23 cellular contexts compared by ENCODE assay signal in the genomic region with DNA sequence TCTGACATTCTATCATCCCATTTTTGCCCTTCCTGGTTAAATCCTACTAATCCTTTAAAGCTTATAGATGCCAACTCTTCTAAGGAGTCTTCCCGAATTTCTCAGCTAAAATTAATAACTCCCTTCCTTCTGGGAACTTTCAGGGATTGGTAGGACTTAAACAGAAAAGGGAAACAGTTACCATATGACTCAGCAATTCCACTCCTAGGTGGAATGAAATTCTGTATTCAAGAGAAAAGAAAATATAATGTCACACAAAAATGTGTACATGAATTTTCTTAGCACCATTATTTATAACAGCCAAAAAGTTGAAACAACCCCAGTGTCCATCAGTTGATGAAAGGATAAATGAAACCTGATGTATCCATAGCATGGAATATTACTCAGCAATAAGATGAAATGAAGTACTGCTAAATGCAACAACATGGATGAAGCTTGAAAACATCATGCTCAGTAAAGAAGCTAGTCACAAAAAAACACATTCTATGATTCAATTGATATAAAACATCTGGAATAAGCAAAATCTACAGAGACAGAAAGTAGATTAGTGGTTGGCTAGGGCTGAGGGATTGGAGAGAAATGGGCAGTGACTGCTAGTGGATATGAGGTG.
DNase-seq lines count a peak whose midpoint lies in the region; ATAC-seq lines count a peak whose summit lies in the region.
"Had no signal": no experiment of that assay in that cellular context is flagged by ENCODE, and none has a peak within 500 bp of the region (broad histone marks: within the 10 kb centered on the region; RNA-seq: fewer than 3 reads in every experiment).

No MANE protein-coding gene starts in this region.

- peaks cover 8% of the 10 kb centered on the region for H3K4me1 Mint-ChIP-seq in stimulated activated naive CD8-positive, alpha-beta T cell treated with anti-CD3 and anti-CD28 coated beads, Interleukin-15, Interleukin-2, amounts not matched to agents 100 ng/mL and 50 ng/mL, for 24 hours (ENCODE audit: low read depth)
- peaks cover 0 to 11% of the 10 kb centered on the region in 2 donors for H3K4me1 Mint-ChIP-seq in effector memory CD8-positive, alpha-beta T cell (ENCODE audit: low read depth in 2 of 2)
- H3K4me1 Mint-ChIP-seq: activated CD4-positive, alpha-beta memory T cell treated with anti-CD3 and anti-CD28 coated beads, Interleukin-2, amount 10 ng/mL, durations not matched to agents 7 days and 5 days had no signal

- DNase-seq in stimulated activated naive CD8-positive, alpha-beta T cell treated with anti-CD3 and anti-CD28 coated beads, Interleukin-15, Interleukin-2, amounts not matched to agents 100 U/mL and 50 U/mL, for 24 hours: no peak
- DNase-seq in adipocyte (ENCODE audit: low read depth): peak; percentile 36
- peak; percentile 59 for DNase-seq in fibroblast of peridontal ligament (ENCODE audit: extremely low read depth)
- no peak for DNase-seq in effector memory CD8-positive, alpha-beta T cell
- no peak for DNase-seq in D341Med (ENCODE audit: low spot score)
- DNase-seq: activated CD4-positive, alpha-beta memory T cell treated with anti-CD3 and anti-CD28 coated beads, Interleukin-2, amount 10 ng/mL, durations not matched to agents 7 days and 5 days; activated CD4-positive, CD25-positive, alpha-beta regulatory T cell; amygdala; CD4-positive, alpha-beta T cell; kidney; NCI-H1105; NCI-H2029 treated with DMSO at 0.1 percent for 48 hours; NCI-H345; NCI-H774; nucleus accumbens; stimulated activated CD4-positive, alpha-beta T cell treated with anti-CD3 and anti-CD28 coated beads, Interleukin-4, amount 100 ng/mL, for 24 hours; stomach; T1000; trophoblast cell had no signal

- H3K27me3 Mint-ChIP-seq in stimulated activated naive CD8-positive, alpha-beta T cell treated with anti-CD3 and anti-CD28 coated beads, Interleukin-15, Interleukin-2, amounts not matched to agents 100 ng/mL and 50 ng/mL, for 24 hours: no peaks in the 10 kb centered on the region
- H3K27me3 Mint-ChIP-seq in effector memory CD8-positive, alpha-beta T cell: no peaks in the 10 kb centered on the region
- H3K27me3 Mint-ChIP-seq: activated CD4-positive, alpha-beta memory T cell treated with anti-CD3 and anti-CD28 coated beads, Interleukin-2, amount 10 ng/mL, durations not matched to agents 7 days and 5 days; CD4-positive, alpha-beta T cell had no signal

- no peak overlapping the region for H3K4me3 Mint-ChIP-seq in stimulated activated naive CD8-positive, alpha-beta T cell treated with anti-CD3 and anti-CD28 coated beads, Interleukin-15, Interleukin-2, amounts not matched to agents 100 ng/mL and 50 ng/mL, for 24 hours
- H3K4me3 Mint-ChIP-seq in effector memory CD8-positive, alpha-beta T cell: no peak overlapping the region
- H3K4me3 Mint-ChIP-seq: activated CD4-positive, alpha-beta memory T cell treated with anti-CD3 and anti-CD28 coated beads, Interleukin-2, amount 10 ng/mL, durations not matched to agents 7 days and 5 days; CD4-positive, alpha-beta T cell had no signal

- no peak overlapping the region for H3K9ac ChIP-seq in adipocyte (ENCODE audit: low read length)

- H3K9me3 ChIP-seq in adipocyte (ENCODE audit: control insufficient read depth, low read length): no peaks in the 10 kb centered on the region

- ATAC-seq in stimulated activated naive CD8-positive, alpha-beta T cell treated with anti-CD3 and anti-CD28 coated beads, Interleukin-15, Interleukin-2, amounts not matched to agents 100 U/mL and 50 U/mL, for 24 hours: no peak
- ATAC-seq in GM21526 (IDR thresholded peaks at IDR 0.05; ENCODE audit: low FRiP score, unreplicated experiment) (no peak), GM21390 (IDR thresholded peaks at IDR 0.05; ENCODE audit: unreplicated experiment) (no peak)
- no peak for ATAC-seq in effector memory CD8-positive, alpha-beta T cell (replicated peaks)

- no peaks in the 10 kb centered on the region for H3K27me3 ChIP-seq in adipocyte (replicated peaks; ENCODE audit: control insufficient read depth, insufficient read depth, low read length)
- H3K27me3 ChIP-seq: stomach had no signal

- H3K36me3 Mint-ChIP-seq in stimulated activated naive CD8-positive, alpha-beta T cell treated with anti-CD3 and anti-CD28 coated beads, Interleukin-15, Interleukin-2, amounts not matched to agents 100 ng/mL and 50 ng/mL, for 24 hours (ENCODE audit: low read depth): peaks cover 16% of the 10 kb centered on the region
- H3K36me3 Mint-ChIP-seq in effector memory CD8-positive, alpha-beta T cell (ENCODE audit: insufficient read depth): peaks cover 6% of the 10 kb centered on the region

- H3K4me1 ChIP-seq in adipocyte (ENCODE audit: control insufficient read depth, insufficient read depth, low read length): peaks cover 6% of the 10 kb centered on the region

- H3K9me3 Mint-ChIP-seq in stimulated activated naive CD8-positive, alpha-beta T cell treated with anti-CD3 and anti-CD28 coated beads, Interleukin-15, Interleukin-2, amounts not matched to agents 100 ng/mL and 50 ng/mL, for 24 hours: peaks cover 9% of the 10 kb centered on the region
- H3K9me3 Mint-ChIP-seq in effector memory CD8-positive, alpha-beta T cell: no peaks in the 10 kb centered on the region

- H3K27ac Mint-ChIP-seq in stimulated activated naive CD8-positive, alpha-beta T cell treated with anti-CD3 and anti-CD28 coated beads, Interleukin-15, Interleukin-2, amounts not matched to agents 100 ng/mL and 50 ng/mL, for 24 hours: peak overlapping the region; percentile 26
- H3K27ac Mint-ChIP-seq in effector memory CD8-positive, alpha-beta T cell: no peak overlapping the region
- H3K27ac Mint-ChIP-seq: activated CD4-positive, alpha-beta memory T cell treated with anti-CD3 and anti-CD28 coated beads, Interleukin-2, amount 10 ng/mL, durations not matched to agents 7 days and 5 days; CD4-positive, alpha-beta T cell had no signal

- no peak overlapping the region for H3K4me3 ChIP-seq in adipocyte (ENCODE audit: low read length)
- H3K4me3 ChIP-seq: lung, stomach had no signal

- no peaks in the 10 kb centered on the region for H3K36me3 ChIP-seq in adipocyte (ENCODE audit: control insufficient read depth, insufficient read depth, low read length, severe bottlenecking)
- H3K36me3 ChIP-seq: stomach had no signal

Comparison
In these comparisons a context has a peak if more than half of its experiments do, and no peak if none do; other contexts are left out.
1. DNase-seq: peak in adipocyte (single experiment) and fibroblast of peridontal ligament (single experiment); none in stimulated activated naive CD8-positive, alpha-beta T cell treated with anti-CD3 and anti-CD28 coated beads, Interleukin-15, Interleukin-2, amounts not matched to agents 100 U/mL and 50 U/mL, for 24 hours (single experiment), effector memory CD8-positive, alpha-beta T cell (0 of 3) and D341Med (single experiment).